ENCODE assay signal across 9 cellular contexts in the genomic region with DNA sequence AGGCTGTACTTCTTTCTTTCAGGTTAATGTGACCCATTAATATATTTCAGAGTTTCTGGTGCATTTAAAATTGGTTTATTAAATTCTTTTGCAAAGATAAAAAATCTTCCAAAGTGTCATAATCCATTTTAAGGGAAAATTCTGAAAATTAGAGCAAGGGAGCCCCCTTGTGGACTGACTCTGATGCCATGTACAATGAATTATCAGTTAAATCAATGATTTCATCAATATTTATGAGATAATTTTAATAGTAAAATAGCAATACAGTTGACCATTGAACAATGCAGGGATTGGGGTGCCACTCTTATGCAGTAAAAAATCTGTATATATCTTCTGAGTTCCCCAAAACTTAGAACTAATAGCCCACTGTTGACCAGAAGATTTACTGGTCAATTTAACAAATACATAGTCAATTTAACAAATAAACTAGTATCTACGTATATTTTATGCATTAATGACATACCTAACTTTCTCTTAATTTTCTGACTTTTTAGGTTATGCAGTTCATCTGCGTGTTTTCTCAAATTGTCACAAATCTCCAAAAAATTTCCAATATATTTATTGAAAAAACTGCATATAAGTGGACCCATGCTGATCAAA.
DNase-seq lines count a peak whose midpoint lies in the region; ATAC-seq and TF ChIP-seq lines count a peak whose summit lies in the region.
"Had no signal": no experiment of that assay in that cellular context is flagged by ENCODE, and none has a peak within 500 bp of the region (broad histone marks: within the 10 kb centered on the region; RNA-seq: fewer than 3 reads in every experiment).

No MANE protein-coding gene starts in this region.

- no peak overlapping the region for H3K4ac ChIP-seq in mesendoderm (ENCODE audit: low read depth, low read length)

- H3K18ac ChIP-seq in mesendoderm (ENCODE audit: low read length), result no peak overlapping the region

- ATAC-seq in body of pancreas, result no peak
- ATAC-seq in activated T-cell treated with anti-CD3 and anti-CD28 coated beads, Interleukin-2, amount 50 U/mL, for 4 hours, result no peak
- no peak for ATAC-seq in GM19455 (IDR thresholded peaks at IDR 0.05; ENCODE audit: unreplicated experiment)
- no peak for ATAC-seq in HG02759 (IDR thresholded peaks at IDR 0.05; ENCODE audit: unreplicated experiment)

- no peaks in the 10 kb centered on the region for H3K4me1 Mint-ChIP-seq in activated T-cell treated with anti-CD3 and anti-CD28 coated beads, Interleukin-2, amount 50 U/mL, for 4 hours (ENCODE audit: low read depth)

- no peak overlapping the region for H2AK5ac ChIP-seq in mesendoderm (ENCODE audit: low read length)

- H3K56ac ChIP-seq in mesendoderm (ENCODE audit: low read length), result no peak overlapping the region

- no peak overlapping the region for H2BK120ac ChIP-seq in mesendoderm (ENCODE audit: low read depth, low read length)

- no peak overlapping the region for H4K8ac ChIP-seq in mesendoderm (ENCODE audit: low read depth, low read length)

- intact Hi-C loops in body of pancreas (cut with DNase I), result no loop called here

- H3K9me3 ChIP-seq in body of pancreas, result no peaks in the 10 kb centered on the region

- no peak overlapping the region for H3K4me2 ChIP-seq in mesendoderm (ENCODE audit: low read length)

- H3K4me1 ChIP-seq in body of pancreas (no peaks in the 10 kb centered on the region), mesendoderm (ENCODE audit: control insufficient read depth, low read depth, low read length) (peaks cover 2% of the 10 kb centered on the region)

- H3K4me3 Mint-ChIP-seq in activated T-cell treated with anti-CD3 and anti-CD28 coated beads, Interleukin-2, amount 50 U/mL, for 4 hours, result no peak overlapping the region

- H3K9me3 Mint-ChIP-seq in activated T-cell treated with anti-CD3 and anti-CD28 coated beads, Interleukin-2, amount 50 U/mL, for 4 hours, result no peaks in the 10 kb centered on the region

- peak; percentile 43 for DNase-seq in CD1c-positive myeloid dendritic cell (ENCODE audit: extremely low spot score)
- no peak for DNase-seq in HL-60 (ENCODE audit: low read depth in 1 of 2, low spot score in 1 of 2)
- DNase-seq in body of pancreas, result peak in 3 of 4 donors; percentile 10 to 33 (median 26)
- DNase-seq in mesendoderm, result peak; percentile 6
- DNase-seq in activated T-cell treated with anti-CD3 and anti-CD28 coated beads, Interleukin-2, amount 50 U/mL, for 4 hours, result no peak
- no peak for DNase-seq in activated CD4-positive, CD25-positive, alpha-beta regulatory T cell treated with anti-CD3 and anti-CD28 coated beads, Interleukin-2, amount 50 U/mL, for 72 hours

- no peak overlapping the region for H2BK5ac ChIP-seq in mesendoderm (ENCODE audit: low read length)

- H3K4me3 ChIP-seq in HL-60 (replicated peaks; ENCODE audit: insufficient read depth, low read length), result no peak overlapping the region
- no peak overlapping the region for H3K4me3 ChIP-seq in body of pancreas
- H3K4me3 ChIP-seq in mesendoderm (ENCODE audit: low read length), result no peak overlapping the region

- no peak for TF ChIP-seq POLR2A in body of pancreas (IDR thresholded peaks at IDR 0.05)

- H3K9ac ChIP-seq in mesendoderm (ENCODE audit: low read length), result no peak overlapping the region

- no peak overlapping the region for H3K23ac ChIP-seq in mesendoderm (ENCODE audit: low read length)

- H3K36me3 ChIP-seq in body of pancreas (replicated peaks in 1 of 2; ENCODE audit: insufficient read depth in 1 of 2, low read depth in 2 of 2) (no peaks in the 10 kb centered on the region), mesendoderm (ENCODE audit: control insufficient read depth, insufficient read depth, low read length) (no peaks in the 10 kb centered on the region)

- H3K79me1 ChIP-seq in mesendoderm (ENCODE audit: low read length), result no peaks in the 10 kb centered on the region

- H3K27me3 Mint-ChIP-seq in activated T-cell treated with anti-CD3 and anti-CD28 coated beads, Interleukin-2, amount 50 U/mL, for 4 hours (ENCODE audit: low read depth), result no peaks in the 10 kb centered on the region

- whole genome bisulfite sequencing in body of pancreas, 2 donors, result 29 to 32% methylated on average over 2 of the region's 2 CpGs
- no CpG with 5 or more reads among the region's 2 CpGs for WGBS in mesendoderm (ENCODE audit: extremely low coverage, insufficient coverage, low lambda C conversion rate)

- TF ChIP-seq CTCF in HL-60 (IDR thresholded peaks at IDR 0.05; ENCODE audit: insufficient read depth, low read length) (peak; percentile 33), body of pancreas (IDR thresholded peaks at IDR 0.05) (peak in 6 of 7 experiments; percentile 50 to 77 (median 60))

- H3K79me2 ChIP-seq in mesendoderm (ENCODE audit: control insufficient read depth, insufficient read depth, low read length), result no peaks in the 10 kb centered on the region

- no peak overlapping the region for H4K5ac ChIP-seq in mesendoderm (ENCODE audit: low read length)

- no peak overlapping the region for H2BK15ac ChIP-seq in mesendoderm (replicated peaks; ENCODE audit: low read depth)

- H3K27me3 ChIP-seq in HL-60 (ENCODE audit: insufficient read depth, poor library complexity, severe bottlenecking) (no peaks in the 10 kb centered on the region), body of pancreas (no peaks in the 10 kb centered on the region), mesendoderm (ENCODE audit: insufficient read depth, low read length, poor library complexity) (no peaks in the 10 kb centered on the region)

- H3K27ac ChIP-seq in HL-60 (replicated peaks), result no peak overlapping the region
- no peak overlapping the region for H3K27ac ChIP-seq in body of pancreas
- no peak overlapping the region for H3K27ac ChIP-seq in mesendoderm (ENCODE audit: low read depth, low read length)
- H3K27ac ChIP-seq: epithelial cell of prostate had no signal

- H3K36me3 Mint-ChIP-seq in activated T-cell treated with anti-CD3 and anti-CD28 coated beads, Interleukin-2, amount 50 U/mL, for 4 hours (ENCODE audit: insufficient read depth), result no peaks in the 10 kb centered on the region

Comparison
In these comparisons a context has a peak if more than half of its experiments do, and no peak if none do; other contexts are left out.
1. DNase-seq: peak in CD1c-positive myeloid dendritic cell (single experiment), body of pancreas (3 of 4) and mesendoderm (single experiment); none in HL-60 (0 of 2), activated T-cell treated with anti-CD3 and anti-CD28 coated beads, Interleukin-2, amount 50 U/mL, for 4 hours (single experiment) and activated CD4-positive, CD25-positive, alpha-beta regulatory T cell treated with anti-CD3 and anti-CD28 coated beads, Interleukin-2, amount 50 U/mL, for 72 hours (single experiment).